In genomic region chr18:46158498-46158897, GRCh38 we compare ENCODE assay signal across 17 cellular contexts. TPM values are rescaled to one million over a fixed set of nuclear protein-coding genes. Genes with fewer than 3 reads are reported as not detected.
A peak's percentile ranks its signal among the peaks of the same experiment; 100 is the strongest.
DNase-seq lines count a peak whose midpoint lies in the region; ATAC-seq, FAIRE-seq and TF ChIP-seq lines count a peak whose summit lies in the region.
"Had no signal": no experiment of that assay in that cellular context is flagged by ENCODE, and none has a peak within 500 bp of the region (broad histone marks: within the 10 kb centered on the region; RNA-seq: fewer than 3 reads in every experiment).

No MANE protein-coding gene starts in this region.

- H3K36me3 Mint-ChIP-seq in CD4-positive, CD25-positive, alpha-beta regulatory T cell = no peaks in the 10 kb centered on the region
- H3K36me3 Mint-ChIP-seq in T-helper 17 cell (ENCODE audit: low read depth) = no peaks in the 10 kb centered on the region
- H3K36me3 Mint-ChIP-seq: stimulated activated effector memory CD8-positive, alpha-beta T cell treated with anti-CD3 and anti-CD28 coated beads, Interleukin-12 subunit alpha, Interleukin-12 subunit beta, amount 100 ng/mL, for 72 hours had no signal

- no peaks in the 10 kb centered on the region for H3K36me3 ChIP-seq in CD4-positive, CD25-positive, alpha-beta regulatory T cell (ENCODE audit: control insufficient read depth, insufficient read depth, low read length)

- peaks cover 5% of the 10 kb centered on the region for H3K27me3 Mint-ChIP-seq in CD4-positive, CD25-positive, alpha-beta regulatory T cell
- H3K27me3 Mint-ChIP-seq in T-helper 17 cell = no peaks in the 10 kb centered on the region
- H3K27me3 Mint-ChIP-seq: type B pancreatic cell had no signal

- no peak for TF ChIP-seq CTCF in fibroblast of the aortic adventitia (IDR thresholded peaks at IDR 0.05; ENCODE audit: insufficient read depth, low read length)

- H3K9me3 Mint-ChIP-seq in CD4-positive, CD25-positive, alpha-beta regulatory T cell = no peaks in the 10 kb centered on the region
- H3K9me3 Mint-ChIP-seq: endodermal cell; immature natural killer cell; stimulated activated effector memory CD8-positive, alpha-beta T cell treated with anti-CD3 and anti-CD28 coated beads, Interleukin-12 subunit alpha, Interleukin-12 subunit beta, amount 100 ng/mL, for 72 hours had no signal

- peak; percentile 97 for FAIRE-seq in G401.6 (lab: Jason Lieb, UNC)
- no peak for FAIRE-seq in HTR-8/SVneo (lab: Jason Lieb, UNC)

- peaks cover 14 to 73% (median 48%) of the 10 kb centered on the region in 4 donors for H3K4me1 Mint-ChIP-seq in CD4-positive, CD25-positive, alpha-beta regulatory T cell
- H3K4me1 Mint-ChIP-seq in T-helper 17 cell = peaks cover 54% of the 10 kb centered on the region

- H3K9me3 ChIP-seq in CD4-positive, CD25-positive, alpha-beta regulatory T cell (ENCODE audit: control insufficient read depth in 2 of 2, low read length in 2 of 2) = no peaks in the 10 kb centered on the region
- H3K9me3 ChIP-seq in T-helper 17 cell (ENCODE audit: control insufficient read depth, low read length, poor library complexity, severe bottlenecking) = no peaks in the 10 kb centered on the region

- no peak overlapping the region for H3K4me3 ChIP-seq in CD4-positive, CD25-positive, alpha-beta regulatory T cell (ENCODE audit: low read depth, low read length)
- no peak overlapping the region for H3K4me3 ChIP-seq in fibroblast of the aortic adventitia (ENCODE audit: low read depth, low read length)

- no peak overlapping the region for H3K4me3 Mint-ChIP-seq in CD4-positive, CD25-positive, alpha-beta regulatory T cell
- H3K4me3 Mint-ChIP-seq in T-helper 17 cell = no peak overlapping the region
- H3K4me3 Mint-ChIP-seq: endodermal cell; immature natural killer cell; stimulated activated effector memory CD8-positive, alpha-beta T cell treated with anti-CD3 and anti-CD28 coated beads, Interleukin-12 subunit alpha, Interleukin-12 subunit beta, amount 100 ng/mL, for 72 hours; type B pancreatic cell had no signal

- H3K27ac ChIP-seq in CD4-positive, CD25-positive, alpha-beta regulatory T cell (ENCODE audit: insufficient read depth, low read length, poor library complexity, severe bottlenecking) = no peak overlapping the region
- H3K27ac ChIP-seq: KMS-11 had no signal

- peak overlapping the region; percentile 54 to 63 (median 62) for H3K27ac Mint-ChIP-seq in CD4-positive, CD25-positive, alpha-beta regulatory T cell
- H3K27ac Mint-ChIP-seq in T-helper 17 cell = peak overlapping the region; percentile 68
- H3K27ac Mint-ChIP-seq: endodermal cell; immature natural killer cell; stimulated activated effector memory CD8-positive, alpha-beta T cell treated with anti-CD3 and anti-CD28 coated beads, Interleukin-12 subunit alpha, Interleukin-12 subunit beta, amount 100 ng/mL, for 72 hours; type B pancreatic cell had no signal

- no peaks in the 10 kb centered on the region for H3K27me3 ChIP-seq in CD4-positive, CD25-positive, alpha-beta regulatory T cell (ENCODE audit: control insufficient read depth, insufficient read depth, low read length)

- no peak for ATAC-seq in CD4-positive, CD25-positive, alpha-beta regulatory T cell (ENCODE audit: low read depth in 2 of 2)
- ATAC-seq in T-helper 17 cell (no peak), HG02884 (IDR thresholded peaks at IDR 0.05; ENCODE audit: unreplicated experiment) (no peak)
- ATAC-seq: stimulated activated effector memory CD8-positive, alpha-beta T cell treated with anti-CD3 and anti-CD28 coated beads, Interleukin-12 subunit alpha, Interleukin-12 subunit beta, amount 100 ng/mL, for 72 hours had no signal

- H3K4me1 ChIP-seq in CD4-positive, CD25-positive, alpha-beta regulatory T cell (ENCODE audit: control insufficient read depth, insufficient read depth, low read length, poor library complexity, severe bottlenecking) = peaks cover 44% of the 10 kb centered on the region

- DNase-seq in CD4-positive, CD25-positive, alpha-beta regulatory T cell = no peak
- no peak for DNase-seq in T-helper 17 cell
- DNase-seq in fibroblast of the aortic adventitia (ENCODE audit: low read depth) = peak; percentile 71
- no peak for DNase-seq in activated naive CD4-positive, alpha-beta T cell treated with anti-CD3 and anti-CD28 coated beads, Interleukin-2, amount 50 U/mL, for 16 hours
- DNase-seq in HTR-8/SVneo (ENCODE audit: insufficient read length, low spot score) = no peak
- no peak for DNase-seq in activated CD8-positive, alpha-beta memory T cell treated with anti-CD3 and anti-CD28 coated beads for 24 hours
- DNase-seq: activated gamma-delta T cell treated with Interleukin-2 at 50 U/mL for 16 hours, endodermal cell, HCEC 1CT, immature natural killer cell, NCI-H1436 treated with DMSO at 0.1 percent for 48 hours, nucleus accumbens had no signal

RNA-seq across cellular contexts. Expression of gene HAUS1, which starts 54.3 kb away (rescaled TPM):
- 21.3 TPM for total RNA-seq in CD4-positive, CD25-positive, alpha-beta regulatory T cell
- 10 to 100 TPM; 51.2 to 72.1 (median 58.7) TPM for polyA plus RNA-seq in CD4-positive, CD25-positive, alpha-beta regulatory T cell
- total RNA-seq in T-helper 17 cell (10 to 100 TPM; 14.9 to 15.8 TPM), fibroblast of the aortic adventitia (ENCODE audit: low replicate concordance) (22.2 and 54.7 TPM in 2 replicates)
